8 cellular contexts compared by ENCODE assay signal in genomic region chr2:240567137-240567871, GRCh38. TPM values are rescaled to one million over a fixed set of nuclear protein-coding genes. Genes with fewer than 3 reads are reported as not detected.
DNase-seq lines count a peak whose midpoint lies in the region; ATAC-seq and TF ChIP-seq lines count a peak whose summit lies in the region.

No MANE protein-coding gene starts in this region.

- no peaks in the 10 kb centered on the region for H3K27me3 ChIP-seq in esophagus (ENCODE audit: control insufficient read depth in 1 of 2, insufficient read depth in 2 of 2, low read length in 2 of 2)

- H3K27me3 Mint-ChIP-seq in neural crest cell (ENCODE audit: low read depth): peaks cover 8% of the 10 kb centered on the region

- WGBS in esophagus, 2 donors: 27 to 29% methylated on average over 26 of the region's 26 CpGs

- no peak for TF ChIP-seq CTCF in neural crest cell (conservative IDR thresholded peaks at IDR 0.05)

- ATAC-seq in GM18519 (IDR thresholded peaks at IDR 0.05; ENCODE audit: low FRiP score, unreplicated experiment) (no peak), GM21723 (IDR thresholded peaks at IDR 0.05; ENCODE audit: unreplicated experiment) (no peak)

- peak; percentile 56 for DNase-seq in SIG-M5 treated with dmso at 0.1 percent for 504 hours (lab: John Stamatoyannopoulos, UW; ENCODE audit: unreplicated experiment)
- DNase-seq in SIG-M5 (lab: John Stamatoyannopoulos, UW): no peak
- peak; percentile 37 to 48 for DNase-seq in activated CD4-positive, alpha-beta T cell treated with anti-CD3 and anti-CD28 coated beads, Interleukin-2, amount 50 U/mL, for 48 hours
- no peak for DNase-seq in neural crest cell (ENCODE audit: low read depth, low spot score)
- DNase-seq in amniotic stem cell (lab: John Stamatoyannopoulos, UW): no peak

- H3K4me1 ChIP-seq in esophagus (ENCODE audit: control insufficient read depth in 2 of 2, insufficient read depth in 2 of 2, low read length in 1 of 2): peaks cover 32 to 47% of the 10 kb centered on the region in 2 donors

- H3K4me3 Mint-ChIP-seq in neural crest cell: peak overlapping the region; percentile 90

- peaks cover 25% of the 10 kb centered on the region for H3K4me1 Mint-ChIP-seq in neural crest cell

- no peaks in the 10 kb centered on the region for H3K36me3 Mint-ChIP-seq in neural crest cell (ENCODE audit: low read depth)

- H3K36me3 ChIP-seq in esophagus (ENCODE audit: control insufficient read depth in 2 of 2, insufficient read depth in 2 of 2, low read length in 1 of 2): peaks cover 0 to 7% of the 10 kb centered on the region in 2 donors

- peak overlapping the region; percentile 71 to 87 for H3K4me3 ChIP-seq in esophagus (ENCODE audit: low read depth in 1 of 2, low read length in 2 of 2)

- H3K9me3 ChIP-seq in esophagus (ENCODE audit: control insufficient read depth in 2 of 2, insufficient read depth in 1 of 2, low read depth in 1 of 2, low read length in 1 of 2): no peaks in the 10 kb centered on the region

- peak overlapping the region; percentile 96 for H3K27ac ChIP-seq in esophagus (ENCODE audit: low read depth in 2 of 2, low read length in 1 of 2)

- H3K9me3 Mint-ChIP-seq in neural crest cell: no peaks in the 10 kb centered on the region

- H3K27ac Mint-ChIP-seq in neural crest cell (ENCODE audit: unreplicated experiment): no peak overlapping the region

RNA-seq across cellular contexts. Expression of gene RNPEPL1, which starts 1.0 kb away (rescaled TPM):
- polyA plus RNA-seq in esophagus: 100 to 1,000 TPM in 1 of 2 donors, 10 to 100 TPM in 1; 65.9 to 160 TPM
- total RNA-seq in neural crest cell: 36.1 and 37.1 TPM in 2 replicates

RNA-seq across cellular contexts. Expression of gene DUSP28, which starts 7.1 kb away (rescaled TPM):
- 1 to 10 TPM; 3.5 to 3.8 TPM for polyA plus RNA-seq in esophagus
- total RNA-seq in neural crest cell: 5.0 and 6.1 TPM in 2 replicates

RNA-seq across cellular contexts. Expression of gene ANKMY1, which starts 9.5 kb away (rescaled TPM):
- 10 to 100 TPM in 1 of 2 donors, 1 to 10 TPM in 1; 4.8 to 16.2 TPM for polyA plus RNA-seq in esophagus
- total RNA-seq in neural crest cell: 13.0 and 15.9 TPM in 2 replicates

RNA-seq across cellular contexts. Expression of gene CAPN10, which starts 19.2 kb away (rescaled TPM):
- polyA plus RNA-seq in esophagus: 10 to 100 TPM; 17.5 to 28.4 TPM
- 57.7 and 62.7 TPM in 2 replicates for total RNA-seq in neural crest cell

RNA-seq across cellular contexts. Expression of gene GPR35, which starts 58.0 kb away (rescaled TPM):
- 1 to 10 TPM; 2.1 to 3.1 TPM for polyA plus RNA-seq in esophagus
- 1.7 and 2.0 TPM in 2 replicates for total RNA-seq in neural crest cell

Comparison
In these comparisons a context has a peak if more than half of its experiments do, and no peak if none do; other contexts are left out.
1. DNase-seq: peak in SIG-M5 treated with dmso at 0.1 percent for 504 hours (single experiment) and activated CD4-positive, alpha-beta T cell treated with anti-CD3 and anti-CD28 coated beads, Interleukin-2, amount 50 U/mL, for 48 hours (2 of 2); none in SIG-M5 (single experiment), neural crest cell (single experiment) and amniotic stem cell (single experiment).